In genomic region chr20:1987826-1988225, GRCh38 we compare ENCODE assay signal across 1 cellular context.
TF ChIP-seq lines count a peak whose summit lies in the region.

No MANE protein-coding gene starts in this region.

TF ChIP-seq in GM23338, 12 proteins besides CTCF, POLR2A, EP300 and RAD21 (continued from another document):
- TF ChIP-seq ZNF462 (CRISPR knock-in tag; IDR thresholded peaks at IDR 0.05) = no peak
- TF ChIP-seq STAT1 (IDR thresholded peaks at IDR 0.05; ENCODE audit: unreplicated experiment) = no peak
